8 cellular contexts compared by ENCODE assay signal in the genomic region with DNA sequence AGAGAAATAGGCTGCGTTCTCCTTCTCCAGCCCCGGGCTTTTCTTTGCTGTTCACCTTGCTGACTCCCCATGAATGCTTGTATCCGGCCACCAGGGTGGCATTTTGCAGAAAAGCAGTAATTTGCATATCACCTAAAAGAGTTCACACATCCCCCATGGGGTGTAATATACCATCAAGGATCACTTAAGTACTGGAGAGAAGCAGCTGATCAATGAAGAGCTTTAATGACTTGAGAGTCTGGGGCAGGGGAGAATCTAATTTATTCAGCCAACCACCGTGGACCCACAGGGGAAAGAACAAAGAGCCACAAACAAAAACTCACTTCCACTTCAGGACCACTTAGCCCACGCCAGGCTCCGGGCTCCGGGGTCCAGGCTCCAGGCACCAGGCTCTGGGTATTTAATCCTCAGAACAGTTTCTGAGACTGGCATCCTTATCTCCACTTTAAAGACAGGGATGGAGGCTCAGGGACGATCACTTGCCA. TPM values are rescaled to one million over a fixed set of nuclear protein-coding genes. Genes with fewer than 3 reads are reported as not detected.
A peak's percentile ranks its signal among the peaks of the same experiment; 100 is the strongest.
DNase-seq lines count a peak whose midpoint lies in the region; ATAC-seq and TF ChIP-seq lines count a peak whose summit lies in the region.

No MANE protein-coding gene starts in this region.

- intact Hi-C loops in left cardiac atrium (cut with DNase I), result no loop called here

- H3K27ac Mint-ChIP-seq in natural killer cell treated with Interleukin-12 subunit alpha and Interleukin-12 subunit beta and Interleukin-15 and Interleukin-18, amount 100 ng/mL, for 72 hours, result peak overlapping the region; percentile 53 to 66
- H3K27ac Mint-ChIP-seq in nephron progenitor cell, result no peak overlapping the region

- H3K4me1 Mint-ChIP-seq in natural killer cell treated with Interleukin-12 subunit alpha and Interleukin-12 subunit beta and Interleukin-15 and Interleukin-18, amount 100 ng/mL, for 72 hours (ENCODE audit: low read depth in 2 of 2), result peaks cover 20 to 29% of the 10 kb centered on the region in 2 donors
- H3K4me1 Mint-ChIP-seq in nephron progenitor cell, result peaks cover 63% of the 10 kb centered on the region

- DNase-seq in NCI-H69 (lab: John Stamatoyannopoulos, UW) (peak; percentile 40), nephron progenitor cell (no peak), kidney tubule cell (ENCODE audit: low spot score) (no peak), left cardiac atrium (no peak)
- no peak for DNase-seq in natural killer cell treated with Interleukin-12 subunit alpha and Interleukin-12 subunit beta and Interleukin-15 and Interleukin-18, amount 100 ng/mL, for 72 hours (ENCODE audit: low spot score)

- TF ChIP-seq CTCF in nephron progenitor cell (IDR thresholded peaks at IDR 0.05), result no peak

- peak overlapping the region; percentile 80 for H3K4me3 Mint-ChIP-seq in natural killer cell treated with Interleukin-12 subunit alpha and Interleukin-12 subunit beta and Interleukin-15 and Interleukin-18, amount 100 ng/mL, for 72 hours
- no peak overlapping the region for H3K4me3 Mint-ChIP-seq in nephron progenitor cell

- no peaks in the 10 kb centered on the region for H3K9me3 Mint-ChIP-seq in natural killer cell treated with Interleukin-12 subunit alpha and Interleukin-12 subunit beta and Interleukin-15 and Interleukin-18, amount 100 ng/mL, for 72 hours
- no peaks in the 10 kb centered on the region for H3K9me3 Mint-ChIP-seq in nephron progenitor cell

- ATAC-seq in GM18498 (IDR thresholded peaks at IDR 0.05; ENCODE audit: unreplicated experiment), result peak; percentile 45
- peak; percentile 29 for ATAC-seq in GM21576 (IDR thresholded peaks at IDR 0.05; ENCODE audit: unreplicated experiment)
- ATAC-seq in natural killer cell treated with Interleukin-12 subunit alpha and Interleukin-12 subunit beta and Interleukin-15 and Interleukin-18, amount 100 ng/mL, for 72 hours, result peak in 1 of 2 donors; percentile 57
- no peak for ATAC-seq in GM19395 (IDR thresholded peaks at IDR 0.05; ENCODE audit: unreplicated experiment)
- ATAC-seq in left cardiac atrium, result no peak

- peaks cover 0 to 2% of the 10 kb centered on the region in 2 donors for H3K27me3 Mint-ChIP-seq in natural killer cell treated with Interleukin-12 subunit alpha and Interleukin-12 subunit beta and Interleukin-15 and Interleukin-18, amount 100 ng/mL, for 72 hours
- peaks cover 5% of the 10 kb centered on the region for H3K27me3 Mint-ChIP-seq in nephron progenitor cell (ENCODE audit: low read depth, poor library complexity)

- no peaks in the 10 kb centered on the region for H3K36me3 Mint-ChIP-seq in natural killer cell treated with Interleukin-12 subunit alpha and Interleukin-12 subunit beta and Interleukin-15 and Interleukin-18, amount 100 ng/mL, for 72 hours
- peaks cover 4% of the 10 kb centered on the region for H3K36me3 Mint-ChIP-seq in nephron progenitor cell (ENCODE audit: low read depth)

RNA-seq across cellular contexts. Expression of a gene that starts 33.9 kb away (rescaled TPM):
- total RNA-seq in natural killer cell treated with Interleukin-12 subunit alpha and Interleukin-12 subunit beta and Interleukin-15 and Interleukin-18, amount 100 ng/mL, for 72 hours, result 100 to 1,000 TPM in 1 of 2 donors, 10 to 100 TPM in 1; 91.6 to 117 TPM
- 10 to 100 TPM; 71.6 to 82.2 TPM for total RNA-seq in left cardiac atrium

Comparison
In these comparisons a context has a peak if more than half of its experiments do, and no peak if none do; other contexts are left out.
1. ATAC-seq: peak in GM18498 (single experiment) and GM21576 (single experiment); none in GM19395 (single experiment) and left cardiac atrium (0 of 2).